Comparison of ENCODE assay signal across 12 cellular contexts in the genomic region with DNA sequence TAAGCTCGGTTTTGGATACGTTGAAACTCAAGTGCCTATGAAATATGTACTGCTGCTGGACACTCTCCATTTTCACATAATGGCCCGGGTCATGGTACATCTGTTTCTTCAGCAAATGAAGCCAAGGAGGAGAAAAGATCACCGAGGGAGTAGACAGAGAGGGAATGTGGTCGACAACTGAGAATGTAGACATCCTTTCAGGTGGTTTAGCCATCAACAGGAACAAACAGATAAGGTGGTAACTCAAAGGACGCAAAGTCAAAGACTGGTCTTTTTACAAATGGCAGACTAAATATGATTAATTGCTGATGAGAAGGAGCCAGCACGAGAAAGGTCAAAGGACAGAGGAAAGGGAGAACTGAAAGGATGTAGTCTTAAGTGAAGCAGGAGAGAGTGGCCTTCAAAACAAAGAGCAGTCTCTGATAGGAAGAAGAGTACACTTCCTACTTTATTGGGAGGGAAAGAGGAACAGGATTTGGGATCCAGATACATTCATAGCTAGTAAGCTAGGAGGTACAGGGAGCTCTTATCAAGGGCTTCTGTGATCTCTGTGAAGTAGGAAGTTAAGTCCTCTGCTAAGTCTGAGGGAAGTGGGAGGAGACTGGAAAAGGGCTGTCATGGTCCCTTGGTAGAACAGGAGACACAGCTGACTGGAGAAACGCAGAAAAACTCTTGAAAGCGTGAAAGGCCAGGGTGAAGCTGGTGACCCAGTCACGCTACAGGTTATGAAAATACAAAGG. TPM values are rescaled to one million over a fixed set of nuclear protein-coding genes. Genes with fewer than 3 reads are reported as not detected.
DNase-seq lines count a peak whose midpoint lies in the region; ATAC-seq and TF ChIP-seq lines count a peak whose summit lies in the region.
"Had no signal": no experiment of that assay in that cellular context is flagged by ENCODE, and none has a peak within 500 bp of the region (broad histone marks: within the 10 kb centered on the region; RNA-seq: fewer than 3 reads in every experiment).

No MANE protein-coding gene starts in this region.

- no peaks in the 10 kb centered on the region for H3K27me3 ChIP-seq in OCI-LY3 (ENCODE audit: low read depth, low read length)
- H3K27me3 ChIP-seq: esophagus squamous epithelium had no signal

- peaks cover 17% of the 10 kb centered on the region for H4K20me1 ChIP-seq in OCI-LY3 (ENCODE audit: insufficient read depth, low read length)

- ATAC-seq in Right ventricle myocardium inferior (peak; percentile 46), Right ventricle myocardium superior (ENCODE audit: poor library complexity) (no peak), HG02852 (IDR thresholded peaks at IDR 0.05; ENCODE audit: unreplicated experiment) (peak; percentile 72)
- ATAC-seq: HCT116 had no signal

- H3K9me3 ChIP-seq in OCI-LY3 (ENCODE audit: insufficient read depth, low read length): no peaks in the 10 kb centered on the region
- H3K9me3 ChIP-seq: esophagus squamous epithelium had no signal

- intact Hi-C loops in Right ventricle myocardium inferior (cut with DNase I) (no loop called here), Right ventricle myocardium superior (cut with DNase I) (no loop called here)

- DNase-seq in Right ventricle myocardium inferior (ENCODE audit: missing footprints): no peak
- DNase-seq in Right ventricle myocardium superior: no peak
- DNase-seq in NCI-H748 treated with DMSO at 0.1 percent for 48 hours (lab: John Stamatoyannopoulos, UW): no peak
- no peak for DNase-seq in amygdala (lab: John Stamatoyannopoulos, UW)
- DNase-seq in EL: no peak
- DNase-seq: activated gamma-delta T cell, esophagus squamous epithelium had no signal

- H3K9ac ChIP-seq in OCI-LY3 (ENCODE audit: low read length): no peak overlapping the region

- no peak overlapping the region; the same call in 1 of the 2 replicates for H3K4me3 ChIP-seq in OCI-LY3 (ENCODE audit: low read length)
- H3K4me3 ChIP-seq: esophagus squamous epithelium had no signal

- no peaks in the 10 kb centered on the region; the same call in 1 of the 2 replicates for H3K79me2 ChIP-seq in OCI-LY3 (ENCODE audit: low read length)

- H3K4me1 ChIP-seq in OCI-LY3 (ENCODE audit: low read length): peaks cover 33% of the 10 kb centered on the region
- H3K4me1 ChIP-seq: esophagus squamous epithelium had no signal

- peak overlapping the region; percentile 55 for H3K27ac ChIP-seq in OCI-LY3 (ENCODE audit: low read length)
- H3K27ac ChIP-seq in temporal lobe (ENCODE audit: low read depth, low read length): peak overlapping the region; percentile 69
- H3K27ac ChIP-seq: esophagus squamous epithelium had no signal

- peak overlapping the region; percentile 62 for H3K4me2 ChIP-seq in OCI-LY3 (ENCODE audit: low read length)

- no peak for TF ChIP-seq CTCF in OCI-LY3 (IDR thresholded peaks at IDR 0.05; ENCODE audit: low read depth, low read length)

- no peak overlapping the region for H2AFZ ChIP-seq in OCI-LY3 (ENCODE audit: low read depth, low read length)

- H3K36me3 ChIP-seq in OCI-LY3 (replicated peaks; ENCODE audit: low read depth, low read length): peaks cover 36% of the 10 kb centered on the region

RNA-seq across cellular contexts. Expression of a gene that starts 28.3 kb away (rescaled TPM):
- total RNA-seq in Right ventricle myocardium inferior (27.9 TPM), Right ventricle myocardium superior (29.5 TPM), temporal lobe (52.9 TPM)

RNA-seq across cellular contexts. Expression of a gene that starts 45.9 kb away (rescaled TPM):
- total RNA-seq in Right ventricle myocardium inferior (1,694 TPM), Right ventricle myocardium superior (577 TPM), temporal lobe (1.5 TPM)
- total RNA-seq: RPMI7951 had no signal

Comparison
In these comparisons a context has a peak if more than half of its experiments do, and no peak if none do; other contexts are left out.
1. RNA of a gene that starts 45.9 kb away (total RNA-seq): 1,694 TPM in Right ventricle myocardium inferior (single experiment) and 577 TPM in Right ventricle myocardium superior (single experiment); 1.5 TPM in temporal lobe (single experiment); every median in the first group is over 100 times any median in the second.